Comparison of ENCODE assay signal across 21 cellular contexts in the genomic region with DNA sequence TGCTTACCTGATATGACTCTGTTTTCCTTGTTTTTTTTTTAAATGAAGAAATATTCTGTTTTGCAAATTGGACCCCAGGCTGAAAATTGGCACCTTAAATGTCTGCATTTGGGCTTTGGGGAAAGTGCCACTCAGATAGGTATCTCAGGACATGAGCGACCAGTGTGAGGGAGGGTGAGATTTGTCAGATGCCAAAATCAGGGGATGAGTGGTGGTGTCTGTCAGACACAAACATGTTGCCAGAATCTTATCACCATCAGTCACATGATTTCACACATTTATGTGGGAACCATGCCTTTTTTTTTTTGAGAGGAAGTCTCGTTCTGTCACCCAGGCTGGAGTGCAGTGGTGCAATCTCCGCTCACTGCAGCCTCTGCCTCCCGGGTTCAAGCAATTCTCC.
"Had no signal": no experiment of that assay in that cellular context is flagged by ENCODE, and none has a peak within 500 bp of the region (broad histone marks: within the 10 kb centered on the region; RNA-seq: fewer than 3 reads in every experiment).

No MANE protein-coding gene starts in this region.

- ATAC-seq: activated CD8-positive, alpha-beta memory T cell treated with anti-CD3 and anti-CD28 coated beads, Interleukin-2, amount 10 ng/mL, durations not matched to agents 7 days and 5 days had no signal

- H3K9me3 Mint-ChIP-seq: activated B cell treated with CpG ODN at 0.5 μM for 24 hours; activated CD4-positive, alpha-beta T cell treated with anti-CD3 and anti-CD28 coated beads, Interleukin-2, amount 10 ng/mL, durations not matched to agents 24 days and 14 days; activated T-cell treated with anti-CD3 and anti-CD28 coated beads, Interleukin-2, amount 50 U/mL, for 24 hours; T-cell had no signal

- DNase-seq: activated B cell treated with CpG ODN at 0.5 μM for 24 hours; activated CD4-positive, alpha-beta T cell treated with anti-CD3 and anti-CD28 coated beads for 1 hour; activated CD4-positive, alpha-beta T cell treated with anti-CD3 and anti-CD28 coated beads, Interleukin-2, amount 10 ng/mL, durations not matched to agents 24 days and 14 days; activated CD4-positive, alpha-beta T cell treated with anti-CD3 and anti-CD28 coated beads, Interleukin-2, amount 50 U/mL, for 48 hours; activated CD8-positive, alpha-beta memory T cell treated with anti-CD3 and anti-CD28 coated beads, Interleukin-2, amount 10 ng/mL, durations not matched to agents 7 days and 5 days; activated effector memory CD4-positive, alpha-beta T cell treated with anti-CD3 and anti-CD28 coated beads, Interleukin-2, amount 50 U/mL, for 16 hours; activated naive CD4-positive, alpha-beta T cell treated with anti-CD3 and anti-CD28 coated beads, Interleukin-2, amount 50 U/mL, for 16 hours; activated T-cell treated with anti-CD3 and anti-CD28 coated beads, Interleukin-2, amount 50 U/mL, for 24 hours; aorta; central memory CD4-positive, alpha-beta T cell; Karpas-422; MM.1S; NCI-H1105; NCI-H1436 treated with DMSO at 0.1 percent for 48 hours; NCI-H187; NCI-H2081; NCI-H510A treated with DMSO at 0.1 percent for 48 hours; PC-9; SHP77 treated with DMSO at 0.1 percent for 48 hours; T1000 had no signal

- H3K27ac ChIP-seq: PC-9 had no signal

- H3K4me3 Mint-ChIP-seq: activated B cell treated with CpG ODN at 0.5 μM for 24 hours; activated CD4-positive, alpha-beta T cell treated with anti-CD3 and anti-CD28 coated beads, Interleukin-2, amount 10 ng/mL, durations not matched to agents 24 days and 14 days; activated CD8-positive, alpha-beta memory T cell treated with anti-CD3 and anti-CD28 coated beads, Interleukin-2, amount 10 ng/mL, durations not matched to agents 7 days and 5 days; activated T-cell treated with anti-CD3 and anti-CD28 coated beads, Interleukin-2, amount 50 U/mL, for 24 hours; T-cell had no signal

- H3K4me1 Mint-ChIP-seq: activated B cell treated with CpG ODN at 0.5 μM for 24 hours; activated CD4-positive, alpha-beta T cell treated with anti-CD3 and anti-CD28 coated beads, Interleukin-2, amount 10 ng/mL, durations not matched to agents 24 days and 14 days; activated CD8-positive, alpha-beta memory T cell treated with anti-CD3 and anti-CD28 coated beads, Interleukin-2, amount 10 ng/mL, durations not matched to agents 7 days and 5 days had no signal

- H3K4me2 ChIP-seq: PC-9 had no signal

- H3K27me3 Mint-ChIP-seq: activated B cell treated with CpG ODN at 0.5 μM for 24 hours; activated T-cell treated with anti-CD3 and anti-CD28 coated beads, Interleukin-2, amount 50 U/mL, for 24 hours had no signal

- H3K4me3 ChIP-seq: PC-9 had no signal

- H3K36me3 Mint-ChIP-seq: activated CD8-positive, alpha-beta memory T cell treated with anti-CD3 and anti-CD28 coated beads, Interleukin-2, amount 10 ng/mL, durations not matched to agents 7 days and 5 days; T-cell had no signal

- H2AFZ ChIP-seq: PC-9 had no signal

- H3K27ac Mint-ChIP-seq: activated B cell treated with CpG ODN at 0.5 μM for 24 hours; activated CD4-positive, alpha-beta T cell treated with anti-CD3 and anti-CD28 coated beads, Interleukin-2, amount 10 ng/mL, durations not matched to agents 24 days and 14 days; activated CD8-positive, alpha-beta memory T cell treated with anti-CD3 and anti-CD28 coated beads, Interleukin-2, amount 10 ng/mL, durations not matched to agents 7 days and 5 days; activated T-cell treated with anti-CD3 and anti-CD28 coated beads, Interleukin-2, amount 50 U/mL, for 24 hours; T-cell had no signal
